Comparison of ENCODE assay signal across 8 cellular contexts in the genomic region with DNA sequence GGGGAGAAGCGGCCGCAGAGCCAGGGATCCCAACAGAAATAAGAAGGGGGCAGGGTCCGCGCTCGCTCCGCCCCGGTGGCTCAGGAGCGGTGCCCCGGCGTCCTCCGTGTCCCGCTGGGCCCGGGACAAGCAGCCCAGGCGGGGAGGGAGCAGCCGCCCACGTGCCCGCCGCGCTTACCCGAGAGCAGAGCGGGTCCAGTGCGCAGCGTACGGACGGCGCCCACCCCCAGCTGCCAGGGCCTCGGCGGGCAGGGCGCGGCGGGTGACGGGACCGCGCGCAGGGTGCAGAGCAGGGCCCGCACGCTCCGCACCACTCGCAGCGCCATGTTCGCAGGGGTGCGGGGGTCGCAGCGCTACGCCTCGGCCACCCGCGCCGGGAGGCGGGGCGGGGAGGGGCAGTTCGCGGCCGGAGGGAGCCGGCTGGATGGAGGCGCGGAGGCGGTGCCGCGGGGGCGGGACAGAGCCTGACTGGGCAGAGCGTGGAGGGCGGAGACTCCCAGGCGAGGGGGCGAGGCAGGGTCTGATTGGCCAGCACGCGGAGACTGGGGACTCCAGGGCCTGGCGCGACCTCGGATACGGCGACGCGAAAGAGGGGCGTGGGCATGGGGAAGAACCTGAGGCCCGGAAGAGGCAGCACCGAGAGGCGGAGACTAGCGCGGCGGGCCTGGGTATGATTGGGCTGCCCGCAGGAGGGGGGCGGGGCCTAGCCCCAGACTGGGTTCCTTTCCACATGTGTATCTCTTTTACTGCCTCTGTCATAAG. TPM values are rescaled to one million over a fixed set of nuclear protein-coding genes. Genes with fewer than 3 reads are reported as not detected.
DNase-seq lines count a peak whose midpoint lies in the region; ATAC-seq and TF ChIP-seq lines count a peak whose summit lies in the region.

A gene (minus strand): TSS at position 443 of the 762 bp plus-strand sequence. CDS start 117 bp downstream, at position 326.

- peak within 1 kb of the TSS; percentile 88 for H3K4me3 Mint-ChIP-seq in CD8-positive, alpha-beta T cell
- H3K4me3 Mint-ChIP-seq in effector memory CD8-positive, alpha-beta T cell: peak within 1 kb of the TSS; percentile 69 to 73

- TF ChIP-seq CTCF in CD8-positive, alpha-beta T cell (IDR thresholded peaks at IDR 0.05): no peak

- H3K27me3 Mint-ChIP-seq in CD8-positive, alpha-beta T cell (ENCODE audit: low read depth): no peaks in the 10 kb centered on the region
- no peaks in the 10 kb centered on the region for H3K27me3 Mint-ChIP-seq in effector memory CD8-positive, alpha-beta T cell

- H3K4me1 Mint-ChIP-seq in CD8-positive, alpha-beta T cell (ENCODE audit: low read depth): peaks cover 14% of the 10 kb centered on the region
- peaks cover 4 to 6% of the 10 kb centered on the region in 2 donors for H3K4me1 Mint-ChIP-seq in effector memory CD8-positive, alpha-beta T cell (ENCODE audit: low read depth in 2 of 2)

- peak within 1 kb of the TSS; percentile 43 for H3K27ac ChIP-seq in CD8-positive, alpha-beta T cell (ENCODE audit: low read depth, low read length)

- H3K9me3 Mint-ChIP-seq in CD8-positive, alpha-beta T cell: no peaks in the 10 kb centered on the region
- H3K9me3 Mint-ChIP-seq in effector memory CD8-positive, alpha-beta T cell: peaks cover 0 to 2% of the 10 kb centered on the region in 2 donors

- peaks cover 7% of the 10 kb centered on the region for H3K4me1 ChIP-seq in CD8-positive, alpha-beta T cell (ENCODE audit: insufficient read depth, low read length)

- H3K36me3 Mint-ChIP-seq in CD8-positive, alpha-beta T cell: no peaks in the 10 kb centered on the region
- peaks cover 8% of the 10 kb centered on the region for H3K36me3 Mint-ChIP-seq in effector memory CD8-positive, alpha-beta T cell (ENCODE audit: insufficient read depth)

- no peaks in the 10 kb centered on the region for H3K36me3 ChIP-seq in CD8-positive, alpha-beta T cell (ENCODE audit: insufficient read depth, low read length)

- CTCF ChIA-PET in CD8-positive, alpha-beta T cell (lab: Charles Lee): no interaction called here

- intact Hi-C loops in CD8-positive, alpha-beta T cell (cut with DNase I, micrococcal nuclease): loop anchor here (1.0 to 5.0 kb wide), 8 partner anchors 19 to 651 kb away; a partner anchor contains a TSS

- peak within 1 kb of the TSS; percentile 49 for H3K27ac Mint-ChIP-seq in CD8-positive, alpha-beta T cell
- peak within 1 kb of the TSS in 1 of 2 donors; percentile 73 for H3K27ac Mint-ChIP-seq in effector memory CD8-positive, alpha-beta T cell

- ATAC-seq in CD8-positive, alpha-beta T cell: peak; percentile 97
- ATAC-seq in GM19468 (IDR thresholded peaks at IDR 0.05; ENCODE audit: extremely low read depth, unreplicated experiment): peak; percentile 99
- ATAC-seq in effector memory CD8-positive, alpha-beta T cell (replicated peaks): peak; percentile 94

- DNase-seq in CD8-positive, alpha-beta T cell: peak; percentile 94 to 100 (median 98)
- DNase-seq in HS-5 (ENCODE audit: low read depth) (peak; percentile 62), medulla oblongata (ENCODE audit: extremely low spot score) (peak; percentile 99)
- peak; percentile 96 for DNase-seq in NK-92 treated with Interleukin-12 subunit alpha and Interleukin-12 subunit beta, amount 100 ng/mL, for 24 hours (lab: John Stamatoyannopoulos, UW)
- DNase-seq in activated CD8-positive, alpha-beta memory T cell treated with anti-CD3 and anti-CD28 coated beads for 4 hours (ENCODE audit: low read depth in 2 of 2): peak; percentile 96 to 97
- peak; percentile 96 to 98 (median 97) for DNase-seq in effector memory CD8-positive, alpha-beta T cell
- peak; percentile 94 for DNase-seq in stimulated activated CD8-positive, alpha-beta memory T cell treated with anti-CD3 and anti-CD28 coated beads, Interleukin-12 subunit alpha, Interleukin-12 subunit beta, amount 100 ng/mL, for 1 hour (ENCODE audit: low read depth)

- POLR2A ChIA-PET in CD8-positive, alpha-beta T cell (lab: Charles Lee): interaction anchor here (1.4 kb wide), 1 partner anchor 19 kb away, joined by 10 read pairs; a partner anchor contains a TSS

- H3K9me3 ChIP-seq in CD8-positive, alpha-beta T cell (ENCODE audit: low read length): no peaks in the 10 kb centered on the region

- no peaks in the 10 kb centered on the region for H3K27me3 ChIP-seq in CD8-positive, alpha-beta T cell (ENCODE audit: insufficient read depth, low read length)

- H3K4me3 ChIP-seq in CD8-positive, alpha-beta T cell (ENCODE audit: low read depth, low read length): peak within 1 kb of the TSS; percentile 59

RNA-seq across cellular contexts. Expression of the gene that starts here (rescaled TPM):
- total RNA-seq in CD8-positive, alpha-beta T cell: 1 to 10 TPM; 2.5 to 2.8 TPM

Comparison
In these comparisons a context has a peak if more than half of its experiments do, and no peak if none do; other contexts are left out.
1. Peak in every context shown above with its lines: DNase-seq, ATAC-seq, H3K4me3 ChIP-seq and H3K27ac ChIP-seq.